In the genomic region with DNA sequence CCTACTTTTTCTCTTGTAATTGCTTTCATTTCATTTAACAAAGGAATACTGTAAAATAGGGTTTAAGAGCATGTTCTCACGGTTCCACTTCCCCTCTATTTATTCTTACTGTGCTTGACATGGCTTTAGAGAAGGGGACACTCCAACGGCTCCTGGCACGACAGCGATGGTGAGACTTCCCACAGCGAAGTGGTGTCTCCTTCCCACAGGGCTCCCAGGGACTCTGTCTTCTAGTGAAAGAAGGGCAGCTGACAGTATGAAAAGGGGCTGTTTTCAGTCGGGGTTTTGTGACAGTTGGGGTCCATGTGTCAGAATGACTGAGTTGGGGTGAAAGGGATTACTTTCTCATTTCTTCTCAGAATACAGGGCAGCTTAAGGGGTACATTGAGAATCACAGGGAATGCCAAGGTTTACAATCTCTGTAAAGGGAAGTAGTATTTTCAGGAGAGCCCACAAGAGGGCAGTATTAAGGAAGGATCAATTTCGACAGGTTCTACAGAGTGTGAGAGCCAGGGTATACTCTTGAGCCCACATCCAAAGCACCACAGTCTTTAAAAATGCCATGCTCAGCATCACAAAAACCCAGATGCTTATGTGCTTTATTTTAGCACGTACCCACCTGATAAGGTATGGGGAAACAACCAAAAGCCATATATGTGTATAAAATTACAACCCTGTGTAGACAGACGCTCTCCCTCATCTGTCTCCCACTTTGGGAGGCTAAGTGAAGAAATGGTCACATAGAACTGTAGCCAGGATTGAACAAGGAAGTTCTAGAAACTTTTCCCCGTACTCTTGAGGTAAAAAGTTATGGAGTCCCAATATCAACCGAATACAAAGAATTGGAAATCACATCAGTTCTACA, we compare ENCODE assay signal across 1 cellular context.
TF ChIP-seq lines count a peak whose summit lies in the region.

No MANE protein-coding gene starts in this region.

TF ChIP-seq in SK-N-SH treated with all-trans-retinoic acid at 6 μM for 48 hours, 23 proteins besides CTCF, POLR2A, EP300 and RAD21 (continued from another document):
- TF ChIP-seq, protein P1, sequence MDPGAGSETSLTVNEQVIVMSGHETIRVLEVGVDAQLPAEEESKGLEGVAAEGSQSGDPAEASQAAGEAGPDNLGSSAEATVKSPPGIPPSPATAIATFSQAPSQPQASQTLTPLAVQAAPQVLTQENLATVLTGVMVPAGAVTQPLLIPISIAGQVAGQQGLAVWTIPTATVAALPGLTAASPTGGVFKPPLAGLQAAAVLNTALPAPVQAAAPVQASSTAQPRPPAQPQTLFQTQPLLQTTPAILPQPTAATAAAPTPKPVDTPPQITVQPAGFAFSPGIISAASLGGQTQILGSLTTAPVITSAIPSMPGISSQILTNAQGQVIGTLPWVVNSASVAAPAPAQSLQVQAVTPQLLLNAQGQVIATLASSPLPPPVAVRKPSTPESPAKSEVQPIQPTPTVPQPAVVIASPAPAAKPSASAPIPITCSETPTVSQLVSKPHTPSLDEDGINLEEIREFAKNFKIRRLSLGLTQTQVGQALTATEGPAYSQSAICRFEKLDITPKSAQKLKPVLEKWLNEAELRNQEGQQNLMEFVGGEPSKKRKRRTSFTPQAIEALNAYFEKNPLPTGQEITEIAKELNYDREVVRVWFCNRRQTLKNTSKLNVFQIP (CRISPR knock-in tag; IDR thresholded peaks at IDR 0.05; ENCODE audit: borderline replicate concordance, low read depth), result no peak
- TF ChIP-seq RARB (CRISPR knock-in tag; IDR thresholded peaks at IDR 0.05) (no peak), SNAI2 (CRISPR knock-in tag; IDR thresholded peaks at IDR 0.05) (no peak), TCF4 (CRISPR knock-in tag; IDR thresholded peaks at IDR 0.05; ENCODE audit: borderline replicate concordance) (no peak)
